ENCODE assay signal across 29 cellular contexts in genomic region chr2:105708697-105709096, GRCh38. TPM values are rescaled to one million over a fixed set of nuclear protein-coding genes. Genes with fewer than 3 reads are reported as not detected.
DNase-seq lines count a peak whose midpoint lies in the region; ATAC-seq, FAIRE-seq and TF ChIP-seq lines count a peak whose summit lies in the region.
"Had no signal": no experiment of that assay in that cellular context is flagged by ENCODE, and none has a peak within 500 bp of the region (broad histone marks: within the 10 kb centered on the region; RNA-seq: fewer than 3 reads in every experiment).

No MANE protein-coding gene starts in this region.

- no peak overlapping the region for H3K27ac Mint-ChIP-seq in activated CD4-positive, alpha-beta memory T cell treated with anti-CD3 and anti-CD28 coated beads, Interleukin-2, amount 10 ng/mL, durations not matched to agents 7 days and 5 days

- H3K9me3 ChIP-seq in GM12878 (replicated peaks; ENCODE audit: control insufficient read depth, insufficient read depth, low read length): no peaks in the 10 kb centered on the region
- no peaks in the 10 kb centered on the region for H3K9me3 ChIP-seq in stomach
- H3K9me3 ChIP-seq: BLaER1, HAP-1 had no signal

- FAIRE-seq in GM12878 (lab: Jason Lieb, UNC): no peak
- FAIRE-seq: GM19239 had no signal

- peaks cover 5% of the 10 kb centered on the region for H3K27me3 Mint-ChIP-seq in activated CD4-positive, alpha-beta memory T cell treated with anti-CD3 and anti-CD28 coated beads, Interleukin-2, amount 10 ng/mL, durations not matched to agents 7 days and 5 days

- ATAC-seq in GM18868 (IDR thresholded peaks at IDR 0.05; ENCODE audit: unreplicated experiment) (peak; percentile 68), HG02884 (IDR thresholded peaks at IDR 0.05; ENCODE audit: unreplicated experiment) (peak; percentile 68), GM12878 (peak; percentile 59; the same call in 2 of the 3 replicates), GM21390 (IDR thresholded peaks at IDR 0.05; ENCODE audit: unreplicated experiment) (no peak)
- ATAC-seq: Panc1 had no signal

- SMC1A ChIA-PET in GM12878 (lab: Charles Lee; ENCODE audit: uncharacterized antibody, unreplicated experiment): no interaction called here

- in situ Hi-C loops in GM12878 (cut with MboI): no loop called here

- CTCF ChIA-PET in GM12878 (lab: Yijun Ruan, JAX): no interaction called here
- CTCF ChIA-PET in activated CD4-positive, alpha-beta memory T cell treated with anti-CD3 and anti-CD28 coated beads, Interleukin-2, amount 10 ng/mL, durations not matched to agents 7 days and 5 days (lab: Charles Lee): no interaction called here

- POLR2A ChIA-PET in GM12878 (lab: Charles Lee): no interaction called here
- POLR2A ChIA-PET in activated CD4-positive, alpha-beta memory T cell treated with anti-CD3 and anti-CD28 coated beads, Interleukin-2, amount 10 ng/mL, durations not matched to agents 7 days and 5 days (lab: Charles Lee): no interaction called here

- H3K79me2 ChIP-seq in GM12878 (ENCODE audit: control insufficient read depth, insufficient read depth, low read length): no peaks in the 10 kb centered on the region

- H3K4me1 ChIP-seq in GM12878 (ENCODE audit: control insufficient read depth, insufficient read depth, low read length) (no peaks in the 10 kb centered on the region), stomach (peaks cover 0 to 9% (median 2%) of the 10 kb centered on the region in 4 donors)
- H3K4me1 ChIP-seq: BLaER1, HAP-1 had no signal

- intact Hi-C loops in GM12878 (cut with micrococcal nuclease; ENCODE audit: unreplicated experiment) (no loop called here), stomach (cut with DNase I; ENCODE audit: low total_unique reads) (no loop called here)

- H3K36me3 ChIP-seq in GM12878 (ENCODE audit: control insufficient read depth in 2 of 2, insufficient read depth in 2 of 2, low read length in 1 of 2): no peaks in the 10 kb centered on the region
- H3K36me3 ChIP-seq in stomach: no peaks in the 10 kb centered on the region
- H3K36me3 ChIP-seq: BLaER1, HAP-1, MG63 had no signal

- TF ChIP-seq POLR2A in GM12878 (IDR thresholded peaks at IDR 0.05; ENCODE audit: low read depth, low read length) (no peak), stomach (IDR thresholded peaks at IDR 0.05) (no peak)

- RAD21 ChIA-PET in GM12878 (lab: Charles Lee; ENCODE audit: unreplicated experiment): no interaction called here

- peak; percentile 24 for DNase-seq in GM12865 (ENCODE audit: low read depth)
- no peak for DNase-seq in GM12878 (ENCODE audit: low read depth, low spot score)
- DNase-seq in stomach: no peak
- no peak for DNase-seq in NCI-H1930 (lab: John Stamatoyannopoulos, UW)
- DNase-seq in activated CD4-positive, alpha-beta memory T cell treated with anti-CD3 and anti-CD28 coated beads, Interleukin-2, amount 10 ng/mL, durations not matched to agents 7 days and 5 days: no peak
- DNase-seq: CD4-positive, CD25-positive, alpha-beta regulatory T cell; DMS153; DND-41; GM23248; IMR-90; KG1; MG63; NCI-H1092; NCI-H1417 treated with DMSO at 0.1 percent for 48 hours; NCI-H1694 treated with DMSO at 0.1 percent for 48 hours; NCI-H2081 treated with DMSO at 0.1 percent for 48 hours; NCI-H2171; NCI-H226; NCI-H510A; NCI-H69; SHP77 treated with DMSO at 0.1 percent for 48 hours had no signal

- H3K4me1 Mint-ChIP-seq in activated CD4-positive, alpha-beta memory T cell treated with anti-CD3 and anti-CD28 coated beads, Interleukin-2, amount 10 ng/mL, durations not matched to agents 7 days and 5 days: no peaks in the 10 kb centered on the region

- no peaks in the 10 kb centered on the region for H4K20me1 ChIP-seq in GM12878 (ENCODE audit: control insufficient read depth, insufficient read depth)
- H4K20me1 ChIP-seq: BLaER1 had no signal

- no peaks in the 10 kb centered on the region for H3K9me3 Mint-ChIP-seq in activated CD4-positive, alpha-beta memory T cell treated with anti-CD3 and anti-CD28 coated beads, Interleukin-2, amount 10 ng/mL, durations not matched to agents 7 days and 5 days

- H3K4me3 Mint-ChIP-seq in activated CD4-positive, alpha-beta memory T cell treated with anti-CD3 and anti-CD28 coated beads, Interleukin-2, amount 10 ng/mL, durations not matched to agents 7 days and 5 days: no peak overlapping the region
- H3K4me3 Mint-ChIP-seq: CD4-positive, CD25-positive, alpha-beta regulatory T cell had no signal

- TF ChIP-seq EP300 in GM12878 (IDR thresholded peaks at IDR 0.05; ENCODE audit: borderline replicate concordance in 1 of 2, control insufficient read depth in 1 of 2, low read depth in 2 of 2, low read length in 2 of 2) (no peak), stomach (IDR thresholded peaks at IDR 0.05) (no peak)

- H3K27ac ChIP-seq in GM12878 (ENCODE audit: control insufficient read depth, insufficient read depth) (no peak overlapping the region), stomach (no peak overlapping the region)
- H3K27ac ChIP-seq: BLaER1, GM23248, SK-N-MC had no signal

- H3K9ac ChIP-seq in GM12878 (ENCODE audit: control insufficient read depth, insufficient read depth, low read length): no peak overlapping the region
- H3K9ac ChIP-seq: BLaER1, GM23248 had no signal

- H2AFZ ChIP-seq in GM12878 (ENCODE audit: control insufficient read depth, low read depth, low read length): no peak overlapping the region
- H2AFZ ChIP-seq: GM23248 had no signal

- TF ChIP-seq CTCF in GM12865 (IDR thresholded peaks at IDR 0.05; ENCODE audit: insufficient read depth, low read depth, low read length, missing control alignments) (no peak), GM12878 (IDR thresholded peaks at IDR 0.05 in 2 of 3, conservative IDR thresholded peaks at IDR 0.05 in 1 of 3; ENCODE audit: control insufficient read depth in 2 of 3, extremely low read depth in 1 of 3, insufficient read depth in 1 of 3, low read depth in 3 of 3, low read length in 3 of 3) (no peak), stomach (IDR thresholded peaks at IDR 0.05) (no peak)

- no peak overlapping the region for H3K4me3 ChIP-seq in GM12865 (ENCODE audit: low read depth, low read length)
- no peak overlapping the region for H3K4me3 ChIP-seq in GM12878
- H3K4me3 ChIP-seq in stomach: no peak overlapping the region
- H3K4me3 ChIP-seq: BLaER1, GM23248, HAP-1, MG63, SK-N-MC had no signal

- H3K4me2 ChIP-seq in GM12878 (ENCODE audit: control insufficient read depth, insufficient read depth): no peak overlapping the region
- H3K4me2 ChIP-seq: BLaER1 had no signal

- no TSS peak for BruUV-seq in GM12878 (replicated peaks; lab: Mats Ljungman, UMichigan)

- TF ChIP-seq RAD21 in GM12878 (IDR thresholded peaks at IDR 0.05; ENCODE audit: insufficient read depth, low read depth, low read length): no peak

- H3K27me3 ChIP-seq in GM12878 (replicated peaks in 1 of 2; ENCODE audit: control insufficient read depth in 2 of 2, insufficient read depth in 2 of 2, low read length in 1 of 2) (0 out of 4 replicates have a peak, but pooled peaks cover 0 to 2% of the 10 kb centered on the region in 2 experiments), stomach (no peaks in the 10 kb centered on the region)
- H3K27me3 ChIP-seq: BLaER1 had no signal

- H3K36me3 Mint-ChIP-seq in activated CD4-positive, alpha-beta memory T cell treated with anti-CD3 and anti-CD28 coated beads, Interleukin-2, amount 10 ng/mL, durations not matched to agents 7 days and 5 days (ENCODE audit: low read depth): no peaks in the 10 kb centered on the region
- H3K36me3 Mint-ChIP-seq: CD4-positive, CD25-positive, alpha-beta regulatory T cell had no signal

TF ChIP-seq in GM12878, 131 proteins besides CTCF, POLR2A, EP300 and RAD21 (continues in another document):
- TF ChIP-seq PBX3 (IDR thresholded peaks at IDR 0.05; ENCODE audit: insufficient replicate concordance, low read depth, low read length): no peak
- TF ChIP-seq ATF3 (IDR thresholded peaks at IDR 0.05; ENCODE audit: borderline replicate concordance, extremely low read depth, low read depth, low read length): no peak
- peak; percentile 50; the same call in 1 of the 2 replicates for TF ChIP-seq SPI1 (IDR thresholded peaks at IDR 0.05; ENCODE audit: borderline replicate concordance, insufficient read depth, low read depth, low read length)

RNA-seq across cellular contexts. Expression of gene NCK2, which starts 36.0 kb away (rescaled TPM):
- 14.3 and 15.4 TPM in 2 replicates for total RNA-seq in GM12878 (2013; cell fraction: nucleolus; rRNA removed)
- total RNA-seq in GM12878 (2014; rRNA removed) (25.1 and 25.4 TPM in 2 replicates), GM12878 (2014; rRNA removed; fragmentation: Illumina TruSeq; extraction: Trizol) (13.5 and 15.3 TPM in 2 replicates), GM12878 (2021) (30.9 and 36.5 TPM in 2 replicates), stomach (10 to 100 TPM; 27.0 to 88.9 (median 40.3) TPM)
- 5.6 TPM for polyA plus RNA-seq in GM12878 (2011; ENCODE audit: low read depth)
- polyA plus RNA-seq in GM12878 (2011; rRNA removed) (11.6 and 13.0 TPM in 2 replicates), GM12878 (2014; fragmentation: Illumina TruSeq; extraction: Trizol) (10.1 and 15.4 TPM in 2 replicates), GM12878 (2014; fragmentation: Nextera tagmentation; extraction: Ambion mirVana) (1 to 10 TPM; 1.2 to 3.1 TPM), GM12878 (2014; rRNA removed) (28.1 and 31.1 TPM in 2 replicates), GM12878 (2016; fragmentation: Nextera tagmentation; extraction: Ambion mirVana) (1 to 10 TPM; 5.2 to 7.2 TPM), stomach (10 to 100 TPM; 23.1 to 61.6 (median 45.5) TPM)
- polyA plus RNA-seq in GM12878 (2011; cell fraction: cytosol; rRNA removed): 12.3 and 19.8 TPM in 2 replicates
- 10.9 and 14.6 TPM in 2 replicates for polyA plus RNA-seq in GM12878 (2011; cell fraction: nucleus; rRNA removed)
- 19.1 and 19.3 TPM in 2 replicates for polyA plus RNA-seq in GM12878 (2012)
- polyA minus RNA-seq in GM12878 (2011; rRNA and poly(A)+ RNA removed): 14.9 and 16.7 TPM in 2 replicates
- polyA minus RNA-seq in GM12878 (2011; cell fraction: cytosol; rRNA and poly(A)+ RNA removed): 4.4 and 9.6 TPM in 2 replicates
- polyA minus RNA-seq in GM12878 (2011; cell fraction: nucleus; rRNA and poly(A)+ RNA removed): 8.1 and 14.5 TPM in 2 replicates
- 10 to 100 TPM; 70.8 to 75.9 TPM for total RNA-seq in activated CD4-positive, alpha-beta memory T cell treated with anti-CD3 and anti-CD28 coated beads, Interleukin-2, amount 10 ng/mL, durations not matched to agents 7 days and 5 days
